In genomic region chr12:95802482-95803264, GRCh38 we compare ENCODE assay signal across 1 cellular context.
A peak's percentile ranks its signal among the peaks of the same experiment; 100 is the strongest.
TF ChIP-seq lines count a peak whose summit lies in the region.

No MANE protein-coding gene starts in this region.

TF ChIP-seq in HepG2, 621 proteins besides CTCF, POLR2A, EP300 and RAD21 (continued from another document and continues in another):
- no peak for TF ChIP-seq HMGXB4 (CRISPR knock-in tag; IDR thresholded peaks at IDR 0.05; ENCODE audit: borderline replicate concordance in 1 of 2, low read depth in 1 of 2)
- TF ChIP-seq PRDM4 (CRISPR knock-in tag; IDR thresholded peaks at IDR 0.05; ENCODE audit: borderline replicate concordance), result no peak
- TF ChIP-seq HOXD1 (CRISPR knock-in tag; IDR thresholded peaks at IDR 0.05), result no peak
- TF ChIP-seq MIXL1 (CRISPR knock-in tag; IDR thresholded peaks at IDR 0.05), result peak; percentile 63; the same call in 1 of the 2 replicates
- no peak for TF ChIP-seq ZNF790 (CRISPR knock-in tag; IDR thresholded peaks at IDR 0.05; ENCODE audit: borderline replicate concordance)
- TF ChIP-seq ASH2L (IDR thresholded peaks at IDR 0.05; ENCODE audit: insufficient read length, low read depth, low read length), result peak; percentile 52
- TF ChIP-seq TP53 (CRISPR knock-in tag; conservative IDR thresholded peaks at IDR 0.05), result no peak
- no peak for TF ChIP-seq PHB2 (IDR thresholded peaks at IDR 0.05; ENCODE audit: partially characterized antibody)
- no peak for TF ChIP-seq MTERF4 (CRISPR knock-in tag; IDR thresholded peaks at IDR 0.05)
- no peak for TF ChIP-seq TRIM22 (IDR thresholded peaks at IDR 0.05)
- peak; percentile 76 for TF ChIP-seq ZGPAT (CRISPR knock-in tag; IDR thresholded peaks at IDR 0.05)
- TF ChIP-seq FOXO4 (CRISPR knock-in tag; conservative IDR thresholded peaks at IDR 0.05), result no peak
- no peak for TF ChIP-seq ZSCAN22 (CRISPR knock-in tag; IDR thresholded peaks at IDR 0.05)
- peak; percentile 60 to 70 for TF ChIP-seq MAFK (conservative IDR thresholded peaks at IDR 0.05 in 1 of 2, IDR thresholded peaks at IDR 0.05 in 1 of 2; ENCODE audit: low read length in 2 of 2)
- TF ChIP-seq ZNF367 (CRISPR knock-in tag; IDR thresholded peaks at IDR 0.05; ENCODE audit: borderline replicate concordance), result no peak
- no peak for TF ChIP-seq DNMT1 (CRISPR knock-in tag; IDR thresholded peaks at IDR 0.05)
- TF ChIP-seq ZMYM2 (CRISPR knock-in tag; IDR thresholded peaks at IDR 0.05), result no peak
- peak; percentile 46; the same call in 1 of the 2 replicates for TF ChIP-seq TFAP4 (IDR thresholded peaks at IDR 0.05; ENCODE audit: borderline replicate concordance, low read depth)
- TF ChIP-seq ZFP36L1 (CRISPR knock-in tag; IDR thresholded peaks at IDR 0.05), result no peak
- TF ChIP-seq TEAD2 (CRISPR knock-in tag; IDR thresholded peaks at IDR 0.05), result no peak
- no peak for TF ChIP-seq NFE2L1 (CRISPR knock-in tag; IDR thresholded peaks at IDR 0.05; ENCODE audit: borderline replicate concordance)
- TF ChIP-seq ELF1 (CRISPR knock-in tag; IDR thresholded peaks at IDR 0.05), result no peak
- TF ChIP-seq ZNF275 (CRISPR knock-in tag; IDR thresholded peaks at IDR 0.05; ENCODE audit: borderline replicate concordance), result no peak
- TF ChIP-seq GZF1 (CRISPR knock-in tag; IDR thresholded peaks at IDR 0.05), result no peak
- TF ChIP-seq MZF1 (CRISPR knock-in tag; IDR thresholded peaks at IDR 0.05; ENCODE audit: borderline replicate concordance), result no peak
- TF ChIP-seq ZBTB39 (CRISPR knock-in tag; IDR thresholded peaks at IDR 0.05), result peak; percentile 96; the same call in 1 of the 2 replicates
- no peak for TF ChIP-seq THAP8 (CRISPR knock-in tag; IDR thresholded peaks at IDR 0.05; ENCODE audit: borderline replicate concordance)
- TF ChIP-seq TSC22D2 (CRISPR knock-in tag; IDR thresholded peaks at IDR 0.05; ENCODE audit: borderline replicate concordance), result no peak
- peak; percentile 42; the same call in 1 of the 2 replicates for TF ChIP-seq ZNF710 (CRISPR knock-in tag; IDR thresholded peaks at IDR 0.05; ENCODE audit: borderline replicate concordance)
- peak; percentile 88 for TF ChIP-seq SOX5 (CRISPR knock-in tag; IDR thresholded peaks at IDR 0.05; ENCODE audit: borderline replicate concordance)
- TF ChIP-seq HNF4G (IDR thresholded peaks at IDR 0.05; ENCODE audit: borderline replicate concordance, low read depth, low read length), result peak; percentile 46
- TF ChIP-seq HNF4G (CRISPR knock-in tag; IDR thresholded peaks at IDR 0.05; ENCODE audit: borderline replicate concordance, low read depth), result no peak
- TF ChIP-seq MIER2 (CRISPR knock-in tag; IDR thresholded peaks at IDR 0.05), result 0 out of 2 replicates have a peak, but pooled peaks have one; percentile 18
- TF ChIP-seq ZNF598 (CRISPR knock-in tag; IDR thresholded peaks at IDR 0.05; ENCODE audit: borderline replicate concordance), result no peak
- peak; percentile 99 for TF ChIP-seq ZEB1 (IDR thresholded peaks at IDR 0.05; ENCODE audit: insufficient replicate concordance, low read depth)
- peak; percentile 91 for TF ChIP-seq FOSL2 (CRISPR knock-in tag; IDR thresholded peaks at IDR 0.05)
- TF ChIP-seq TFE3 (CRISPR knock-in tag; IDR thresholded peaks at IDR 0.05), result no peak
- no peak for TF ChIP-seq ZNF550 (CRISPR knock-in tag; IDR thresholded peaks at IDR 0.05; ENCODE audit: borderline replicate concordance)
- no peak for TF ChIP-seq ZFP36L2 (CRISPR knock-in tag; IDR thresholded peaks at IDR 0.05)
- no peak for TF ChIP-seq TBP (CRISPR knock-in tag; IDR thresholded peaks at IDR 0.05)
- TF ChIP-seq KLF16 (CRISPR knock-in tag; IDR thresholded peaks at IDR 0.05), result peak in 1 of 2 experiments; percentile 25; a peak in 1 of 4 replicates
- no peak for TF ChIP-seq ZNF383 (CRISPR knock-in tag; IDR thresholded peaks at IDR 0.05; ENCODE audit: borderline replicate concordance)
